Comparison of ENCODE assay signal across 8 cellular contexts in genomic region chr9:127455299-127455992, GRCh38. TPM values are rescaled to one million over a fixed set of nuclear protein-coding genes. Genes with fewer than 3 reads are reported as not detected.
A peak's percentile ranks its signal among the peaks of the same experiment; 100 is the strongest.
DNase-seq lines count a peak whose midpoint lies in the region; ATAC-seq and TF ChIP-seq lines count a peak whose summit lies in the region.

No MANE protein-coding gene starts in this region.

- H3K4me3 Mint-ChIP-seq in activated naive CD8-positive, alpha-beta T cell treated with anti-CD3 and anti-CD28 coated beads for 36 hours: no peak overlapping the region
- no peak overlapping the region for H3K4me3 Mint-ChIP-seq in activated naive CD8-positive, alpha-beta T cell treated with anti-CD3 and anti-CD28 coated beads, Interleukin-2, amount 50 U/mL, for 24 hours
- H3K4me3 Mint-ChIP-seq in endothelial cell (ENCODE audit: unreplicated experiment): peak overlapping the region; percentile 23
- H3K4me3 Mint-ChIP-seq in stimulated activated memory B cell treated with anti-CD40 and anti-IgM and Interleukin-4, amounts not matched to agents 10 μg/mL and 1 μg/mL and 100 μg/mL, for 72 hours: peak overlapping the region; percentile 47
- no peak overlapping the region for H3K4me3 Mint-ChIP-seq in effector memory CD8-positive, alpha-beta T cell

- H3F3A ChIP-seq in OCI-LY1 (ENCODE audit: insufficient read depth, low read length): no peaks in the 10 kb centered on the region

- H3K27me3 Mint-ChIP-seq in activated naive CD8-positive, alpha-beta T cell treated with anti-CD3 and anti-CD28 coated beads for 36 hours: peaks cover 7% of the 10 kb centered on the region
- no peaks in the 10 kb centered on the region for H3K27me3 Mint-ChIP-seq in activated naive CD8-positive, alpha-beta T cell treated with anti-CD3 and anti-CD28 coated beads, Interleukin-2, amount 50 U/mL, for 24 hours
- peaks cover 8% of the 10 kb centered on the region for H3K27me3 Mint-ChIP-seq in endothelial cell (ENCODE audit: unreplicated experiment)
- H3K27me3 Mint-ChIP-seq in stimulated activated memory B cell treated with anti-CD40 and anti-IgM and Interleukin-4, amounts not matched to agents 10 μg/mL and 1 μg/mL and 100 μg/mL, for 72 hours: no peaks in the 10 kb centered on the region
- no peaks in the 10 kb centered on the region for H3K27me3 Mint-ChIP-seq in effector memory CD8-positive, alpha-beta T cell

- no peaks in the 10 kb centered on the region for H3K27me3 ChIP-seq in OCI-LY1 (ENCODE audit: insufficient read depth, low read length)

- peak; percentile 22 for DNase-seq in activated naive CD8-positive, alpha-beta T cell treated with anti-CD3 and anti-CD28 coated beads for 36 hours
- no peak for DNase-seq in activated naive CD8-positive, alpha-beta T cell treated with anti-CD3 and anti-CD28 coated beads, Interleukin-2, amount 50 U/mL, for 24 hours
- DNase-seq in endothelial cell (ENCODE audit: low spot score) (peak; percentile 22), NCI-H774 (lab: John Stamatoyannopoulos, UW) (no peak)
- no peak for DNase-seq in effector memory CD8-positive, alpha-beta T cell

- peaks cover 26% of the 10 kb centered on the region for H3K36me3 Mint-ChIP-seq in activated naive CD8-positive, alpha-beta T cell treated with anti-CD3 and anti-CD28 coated beads for 36 hours
- H3K36me3 Mint-ChIP-seq in activated naive CD8-positive, alpha-beta T cell treated with anti-CD3 and anti-CD28 coated beads, Interleukin-2, amount 50 U/mL, for 24 hours (ENCODE audit: low read depth): peaks cover 26% of the 10 kb centered on the region
- H3K36me3 Mint-ChIP-seq in endothelial cell (ENCODE audit: low read depth, unreplicated experiment): peaks cover 21% of the 10 kb centered on the region
- peaks cover 45% of the 10 kb centered on the region for H3K36me3 Mint-ChIP-seq in stimulated activated memory B cell treated with anti-CD40 and anti-IgM and Interleukin-4, amounts not matched to agents 10 μg/mL and 1 μg/mL and 100 μg/mL, for 72 hours
- H3K36me3 Mint-ChIP-seq in effector memory CD8-positive, alpha-beta T cell (ENCODE audit: insufficient read depth): peaks cover 28% of the 10 kb centered on the region

- peaks cover 6% of the 10 kb centered on the region for H3K79me2 ChIP-seq in OCI-LY1 (ENCODE audit: insufficient read depth, low read length)

- no peak overlapping the region for H3K4me3 ChIP-seq in OCI-LY1 (ENCODE audit: low read depth, low read length, poor library complexity, severe bottlenecking)

- H3K4me1 Mint-ChIP-seq in activated naive CD8-positive, alpha-beta T cell treated with anti-CD3 and anti-CD28 coated beads for 36 hours: peaks cover 6% of the 10 kb centered on the region
- H3K4me1 Mint-ChIP-seq in activated naive CD8-positive, alpha-beta T cell treated with anti-CD3 and anti-CD28 coated beads, Interleukin-2, amount 50 U/mL, for 24 hours: peaks cover 5% of the 10 kb centered on the region
- H3K4me1 Mint-ChIP-seq in endothelial cell (ENCODE audit: unreplicated experiment): peaks cover 16% of the 10 kb centered on the region
- peaks cover 40% of the 10 kb centered on the region for H3K4me1 Mint-ChIP-seq in stimulated activated memory B cell treated with anti-CD40 and anti-IgM and Interleukin-4, amounts not matched to agents 10 μg/mL and 1 μg/mL and 100 μg/mL, for 72 hours
- H3K4me1 Mint-ChIP-seq in effector memory CD8-positive, alpha-beta T cell (ENCODE audit: low read depth in 2 of 2): peaks cover 12 to 15% of the 10 kb centered on the region in 2 donors

- H3K4me2 ChIP-seq in OCI-LY1 (ENCODE audit: low read length): peak overlapping the region; percentile 6; the same call in 1 of the 2 replicates

- H3K9me2 ChIP-seq in OCI-LY1 (ENCODE audit: low read depth, low read length): no peaks in the 10 kb centered on the region

- no peak for ATAC-seq in activated naive CD8-positive, alpha-beta T cell treated with anti-CD3 and anti-CD28 coated beads, Interleukin-2, amount 50 U/mL, for 24 hours
- peak; percentile 31 for ATAC-seq in stimulated activated memory B cell treated with anti-CD40 and anti-IgM and Interleukin-4, amounts not matched to agents 10 μg/mL and 1 μg/mL and 100 μg/mL, for 72 hours
- ATAC-seq in effector memory CD8-positive, alpha-beta T cell (replicated peaks): no peak
- no peak for ATAC-seq in activated CD4-positive, CD25-positive, alpha-beta regulatory T cell treated with anti-CD3 and anti-CD28 coated beads, Interleukin-2, amount 50 U/mL, for 24 hours

- H3K27ac Mint-ChIP-seq in activated naive CD8-positive, alpha-beta T cell treated with anti-CD3 and anti-CD28 coated beads for 36 hours: no peak overlapping the region
- H3K27ac Mint-ChIP-seq in activated naive CD8-positive, alpha-beta T cell treated with anti-CD3 and anti-CD28 coated beads, Interleukin-2, amount 50 U/mL, for 24 hours: no peak overlapping the region
- H3K27ac Mint-ChIP-seq in endothelial cell (ENCODE audit: unreplicated experiment): no peak overlapping the region
- peak overlapping the region; percentile 83 for H3K27ac Mint-ChIP-seq in stimulated activated memory B cell treated with anti-CD40 and anti-IgM and Interleukin-4, amounts not matched to agents 10 μg/mL and 1 μg/mL and 100 μg/mL, for 72 hours
- no peak overlapping the region for H3K27ac Mint-ChIP-seq in effector memory CD8-positive, alpha-beta T cell

- peak overlapping the region; percentile 44 for H3K27ac ChIP-seq in OCI-LY1 (ENCODE audit: low read depth, low read length, poor library complexity, severe bottlenecking)

- peaks cover 21% of the 10 kb centered on the region for H3K4me1 ChIP-seq in OCI-LY1 (ENCODE audit: insufficient read depth, low read length, severe bottlenecking)

- no peaks in the 10 kb centered on the region for H3K9me3 ChIP-seq in OCI-LY1 (ENCODE audit: low read length)

- H2AFZ ChIP-seq in OCI-LY1 (ENCODE audit: low read length): no peak overlapping the region

- H3K36me3 ChIP-seq in OCI-LY1 (ENCODE audit: insufficient read depth, low read length): peaks cover 32% of the 10 kb centered on the region

- TF ChIP-seq CTCF in OCI-LY1 (IDR thresholded peaks at IDR 0.05; ENCODE audit: low read length) (peak; percentile 63), endothelial cell (IDR thresholded peaks at IDR 0.05; ENCODE audit: unreplicated experiment) (no peak)

- no peak overlapping the region; the same call in 1 of the 2 replicates for H3K9ac ChIP-seq in OCI-LY1 (ENCODE audit: low read length)

- no peaks in the 10 kb centered on the region for H3K9me3 Mint-ChIP-seq in activated naive CD8-positive, alpha-beta T cell treated with anti-CD3 and anti-CD28 coated beads for 36 hours
- no peaks in the 10 kb centered on the region for H3K9me3 Mint-ChIP-seq in activated naive CD8-positive, alpha-beta T cell treated with anti-CD3 and anti-CD28 coated beads, Interleukin-2, amount 50 U/mL, for 24 hours
- no peaks in the 10 kb centered on the region for H3K9me3 Mint-ChIP-seq in endothelial cell (ENCODE audit: unreplicated experiment)
- no peaks in the 10 kb centered on the region for H3K9me3 Mint-ChIP-seq in stimulated activated memory B cell treated with anti-CD40 and anti-IgM and Interleukin-4, amounts not matched to agents 10 μg/mL and 1 μg/mL and 100 μg/mL, for 72 hours
- no peaks in the 10 kb centered on the region for H3K9me3 Mint-ChIP-seq in effector memory CD8-positive, alpha-beta T cell

- no peaks in the 10 kb centered on the region for H4K20me1 ChIP-seq in OCI-LY1 (ENCODE audit: insufficient read depth, low read length)

RNA-seq across cellular contexts. Expression of gene LRSAM1, which starts 4.1 kb away (rescaled TPM):
- total RNA-seq in activated naive CD8-positive, alpha-beta T cell treated with anti-CD3 and anti-CD28 coated beads for 36 hours: 10 to 100 TPM; 17.7 to 20.7 TPM
- 22.6 TPM for total RNA-seq in endothelial cell (ENCODE audit: unreplicated experiment)

RNA-seq across cellular contexts. Expression of gene RPL12, which starts 4.2 kb away (rescaled TPM):
- 1,000 to 10,000 TPM; 2,007 to 2,108 TPM for total RNA-seq in activated naive CD8-positive, alpha-beta T cell treated with anti-CD3 and anti-CD28 coated beads for 36 hours
- 1,208 TPM for total RNA-seq in endothelial cell (ENCODE audit: unreplicated experiment)

RNA-seq across cellular contexts. Expression of gene ZNF79, which starts 31.3 kb away (rescaled TPM):
- total RNA-seq in activated naive CD8-positive, alpha-beta T cell treated with anti-CD3 and anti-CD28 coated beads for 36 hours: 1 to 10 TPM; 7.7 to 8.6 TPM
- total RNA-seq in endothelial cell (ENCODE audit: unreplicated experiment): 12.6 TPM

RNA-seq across cellular contexts. Expression of gene SLC2A8, which starts 58.5 kb away (rescaled TPM):
- total RNA-seq in activated naive CD8-positive, alpha-beta T cell treated with anti-CD3 and anti-CD28 coated beads for 36 hours: 1 to 10 TPM; 1.0 to 1.9 TPM
- total RNA-seq in endothelial cell (ENCODE audit: unreplicated experiment): 21.5 TPM

Comparison
In these comparisons a context has a peak if more than half of its experiments do, and no peak if none do; other contexts are left out.
1. DNase-seq: peak in activated naive CD8-positive, alpha-beta T cell treated with anti-CD3 and anti-CD28 coated beads for 36 hours (single experiment) and endothelial cell (single experiment); none in activated naive CD8-positive, alpha-beta T cell treated with anti-CD3 and anti-CD28 coated beads, Interleukin-2, amount 50 U/mL, for 24 hours (single experiment), effector memory CD8-positive, alpha-beta T cell (0 of 3) and NCI-H774 (single experiment).
2. H3K4me3 Mint-ChIP-seq: peak in endothelial cell (single experiment) and stimulated activated memory B cell treated with anti-CD40 and anti-IgM and Interleukin-4, amounts not matched to agents 10 μg/mL and 1 μg/mL and 100 μg/mL, for 72 hours (single experiment); none in activated naive CD8-positive, alpha-beta T cell treated with anti-CD3 and anti-CD28 coated beads for 36 hours (single experiment), activated naive CD8-positive, alpha-beta T cell treated with anti-CD3 and anti-CD28 coated beads, Interleukin-2, amount 50 U/mL, for 24 hours (single experiment) and effector memory CD8-positive, alpha-beta T cell (0 of 2).